ENCODE assay signal across 1 cellular context in the genomic region with DNA sequence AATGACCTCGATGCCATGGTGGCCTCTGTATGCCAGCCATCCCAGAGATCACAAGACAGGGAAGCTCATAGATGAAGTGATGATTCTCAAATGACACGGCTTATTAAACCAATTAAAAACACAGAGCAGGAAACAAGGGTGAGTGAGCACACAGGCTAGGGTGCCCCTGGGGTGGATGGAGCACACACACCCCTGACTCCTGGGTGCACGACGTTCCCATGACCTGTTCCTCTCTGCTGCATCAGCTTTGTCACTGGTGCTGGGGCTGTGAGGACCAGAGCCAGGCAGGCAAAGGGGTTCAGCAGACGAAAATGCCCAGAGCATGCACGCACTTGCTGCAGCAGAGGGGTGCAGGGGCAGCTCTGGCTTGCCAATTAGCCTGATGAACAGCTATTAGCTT.
TF ChIP-seq lines count a peak whose summit lies in the region.

No MANE protein-coding gene starts in this region.

TF ChIP-seq in H1, 55 proteins besides CTCF, POLR2A, EP300 and RAD21:
- TF ChIP-seq RXRA (IDR thresholded peaks at IDR 0.05; ENCODE audit: insufficient read depth, low read depth, low read length), result no peak
- TF ChIP-seq CHD1 (IDR thresholded peaks at IDR 0.05; ENCODE audit: low read depth, low read length), result no peak
